ENCODE assay signal across 19 cellular contexts in genomic region chr1:40762144-40762923, GRCh38. TPM values are rescaled to one million over a fixed set of nuclear protein-coding genes. Genes with fewer than 3 reads are reported as not detected.
A peak's percentile ranks its signal among the peaks of the same experiment; 100 is the strongest.
DNase-seq lines count a peak whose midpoint lies in the region; ATAC-seq lines count a peak whose summit lies in the region.
"Had no signal": no experiment of that assay in that cellular context is flagged by ENCODE, and none has a peak within 500 bp of the region (broad histone marks: within the 10 kb centered on the region; RNA-seq: fewer than 3 reads in every experiment).

No MANE protein-coding gene starts in this region.

- H3K27me3 ChIP-seq in thymus (ENCODE audit: control insufficient read depth, insufficient read depth), result no peaks in the 10 kb centered on the region
- H3K27me3 ChIP-seq: suprapubic skin had no signal

- H3K4me3 Mint-ChIP-seq in stimulated activated naive CD8-positive, alpha-beta T cell treated with anti-CD3 and anti-CD28 coated beads, Interleukin-15, Interleukin-2, amounts not matched to agents 100 ng/mL and 50 ng/mL, for 24 hours, result no peak overlapping the region
- no peak overlapping the region for H3K4me3 Mint-ChIP-seq in activated T-helper 17 cell treated with anti-CD3 and anti-CD28 coated beads, Interleukin-2, amount 50 U/mL, for 72 hours
- H3K4me3 Mint-ChIP-seq: activated B cell treated with CpG ODN at 0.5 μM for 24 hours; activated T-cell treated with anti-CD3 and anti-CD28 coated beads, Interleukin-2, amount 50 U/mL, for 4 hours had no signal

- no peaks in the 10 kb centered on the region for H3K9me3 Mint-ChIP-seq in stimulated activated naive CD8-positive, alpha-beta T cell treated with anti-CD3 and anti-CD28 coated beads, Interleukin-15, Interleukin-2, amounts not matched to agents 100 ng/mL and 50 ng/mL, for 24 hours
- H3K9me3 Mint-ChIP-seq in activated T-helper 17 cell treated with anti-CD3 and anti-CD28 coated beads, Interleukin-2, amount 50 U/mL, for 72 hours, result no peaks in the 10 kb centered on the region
- H3K9me3 Mint-ChIP-seq: activated B cell treated with CpG ODN at 0.5 μM for 24 hours; activated T-cell treated with anti-CD3 and anti-CD28 coated beads, Interleukin-2, amount 50 U/mL, for 4 hours had no signal

- no peak for DNase-seq in stimulated activated naive CD8-positive, alpha-beta T cell treated with anti-CD3 and anti-CD28 coated beads, Interleukin-15, Interleukin-2, amounts not matched to agents 100 U/mL and 50 U/mL, for 24 hours
- no peak for DNase-seq in NCI-H69 (lab: John Stamatoyannopoulos, UW)
- no peak for DNase-seq in DMS53 treated with DMSO at 0.1 percent for 48 hours (lab: John Stamatoyannopoulos, UW; ENCODE audit: unreplicated experiment)
- DNase-seq: activated B cell treated with CpG ODN at 0.5 μM for 24 hours; activated T-cell treated with anti-CD3 and anti-CD28 coated beads, Interleukin-2, amount 50 U/mL, for 4 hours; aorta; cortex of kidney; kidney glomerular epithelial cell; NCI-H146 had no signal

- H3K27ac ChIP-seq in thymus (ENCODE audit: low read depth), result peak overlapping the region; percentile 8
- H3K27ac ChIP-seq: HL-60, parathyroid adenoma, suprapubic skin had no signal

- no peaks in the 10 kb centered on the region for H3K9me3 ChIP-seq in thymus (ENCODE audit: control insufficient read depth)
- H3K9me3 ChIP-seq: suprapubic skin had no signal

- no peaks in the 10 kb centered on the region for H3K4me1 ChIP-seq in thymus (ENCODE audit: control insufficient read depth, insufficient read depth, low read length)

- H3K27ac Mint-ChIP-seq in stimulated activated naive CD8-positive, alpha-beta T cell treated with anti-CD3 and anti-CD28 coated beads, Interleukin-15, Interleukin-2, amounts not matched to agents 100 ng/mL and 50 ng/mL, for 24 hours, result peak overlapping the region; percentile 50
- H3K27ac Mint-ChIP-seq in activated T-helper 17 cell treated with anti-CD3 and anti-CD28 coated beads, Interleukin-2, amount 50 U/mL, for 72 hours, result peak overlapping the region; percentile 51
- H3K27ac Mint-ChIP-seq: activated B cell treated with CpG ODN at 0.5 μM for 24 hours had no signal

- H3K36me3 Mint-ChIP-seq in stimulated activated naive CD8-positive, alpha-beta T cell treated with anti-CD3 and anti-CD28 coated beads, Interleukin-15, Interleukin-2, amounts not matched to agents 100 ng/mL and 50 ng/mL, for 24 hours (ENCODE audit: low read depth), result peaks cover 65% of the 10 kb centered on the region
- H3K36me3 Mint-ChIP-seq in activated T-helper 17 cell treated with anti-CD3 and anti-CD28 coated beads, Interleukin-2, amount 50 U/mL, for 72 hours (ENCODE audit: low read depth), result peaks cover 95% of the 10 kb centered on the region

- 97% methylated on average over 7 of the region's 7 CpGs for WGBS in thymus

- peaks cover 73% of the 10 kb centered on the region for H3K36me3 ChIP-seq in thymus (ENCODE audit: control insufficient read depth, insufficient read depth)

- no peaks in the 10 kb centered on the region for H3K27me3 Mint-ChIP-seq in stimulated activated naive CD8-positive, alpha-beta T cell treated with anti-CD3 and anti-CD28 coated beads, Interleukin-15, Interleukin-2, amounts not matched to agents 100 ng/mL and 50 ng/mL, for 24 hours
- H3K27me3 Mint-ChIP-seq in activated T-helper 17 cell treated with anti-CD3 and anti-CD28 coated beads, Interleukin-2, amount 50 U/mL, for 72 hours, result no peaks in the 10 kb centered on the region
- H3K27me3 Mint-ChIP-seq: activated B cell treated with CpG ODN at 0.5 μM for 24 hours had no signal

- peaks cover 32% of the 10 kb centered on the region for H3K4me1 Mint-ChIP-seq in stimulated activated naive CD8-positive, alpha-beta T cell treated with anti-CD3 and anti-CD28 coated beads, Interleukin-15, Interleukin-2, amounts not matched to agents 100 ng/mL and 50 ng/mL, for 24 hours (ENCODE audit: low read depth)
- H3K4me1 Mint-ChIP-seq in activated T-helper 17 cell treated with anti-CD3 and anti-CD28 coated beads, Interleukin-2, amount 50 U/mL, for 72 hours, result peaks cover 34% of the 10 kb centered on the region

- no peak overlapping the region for H3K4me3 ChIP-seq in thymus (ENCODE audit: low read length)
- H3K4me3 ChIP-seq: suprapubic skin had no signal

- ATAC-seq in stimulated activated naive CD8-positive, alpha-beta T cell treated with anti-CD3 and anti-CD28 coated beads, Interleukin-15, Interleukin-2, amounts not matched to agents 100 U/mL and 50 U/mL, for 24 hours, result no peak
- ATAC-seq in GM21447 (IDR thresholded peaks at IDR 0.05; ENCODE audit: unreplicated experiment) (peak; percentile 62), HG02571 (IDR thresholded peaks at IDR 0.05; ENCODE audit: unreplicated experiment) (no peak)
- ATAC-seq in activated T-helper 17 cell treated with anti-CD3 and anti-CD28 coated beads, Interleukin-2, amount 50 U/mL, for 72 hours (replicated peaks), result no peak
- ATAC-seq: activated T-cell treated with anti-CD3 and anti-CD28 coated beads, Interleukin-2, amount 50 U/mL, for 4 hours; Panc1 had no signal

RNA-seq across cellular contexts. Expression of gene KCNQ4, which starts 21.3 kb away (rescaled TPM):
- 1 to 10 TPM in 1 of 2 donors, under 1 TPM in 1; 0.45 to 1.5 TPM for total RNA-seq in activated T-helper 17 cell treated with anti-CD3 and anti-CD28 coated beads, Interleukin-2, amount 50 U/mL, for 72 hours
- polyA plus RNA-seq in thymus, result 1.1 TPM
- total RNA-seq: H4 had no signal
